In genomic region chr1:193113258-193113991, GRCh38 we compare ENCODE assay signal across 1 cellular context.
TF ChIP-seq lines count a peak whose summit lies in the region.

No MANE protein-coding gene starts in this region.

TF ChIP-seq in K562, 482 proteins besides CTCF, POLR2A, EP300 and RAD21 (continued from another document and continues in another):
- TF ChIP-seq, protein P1, sequence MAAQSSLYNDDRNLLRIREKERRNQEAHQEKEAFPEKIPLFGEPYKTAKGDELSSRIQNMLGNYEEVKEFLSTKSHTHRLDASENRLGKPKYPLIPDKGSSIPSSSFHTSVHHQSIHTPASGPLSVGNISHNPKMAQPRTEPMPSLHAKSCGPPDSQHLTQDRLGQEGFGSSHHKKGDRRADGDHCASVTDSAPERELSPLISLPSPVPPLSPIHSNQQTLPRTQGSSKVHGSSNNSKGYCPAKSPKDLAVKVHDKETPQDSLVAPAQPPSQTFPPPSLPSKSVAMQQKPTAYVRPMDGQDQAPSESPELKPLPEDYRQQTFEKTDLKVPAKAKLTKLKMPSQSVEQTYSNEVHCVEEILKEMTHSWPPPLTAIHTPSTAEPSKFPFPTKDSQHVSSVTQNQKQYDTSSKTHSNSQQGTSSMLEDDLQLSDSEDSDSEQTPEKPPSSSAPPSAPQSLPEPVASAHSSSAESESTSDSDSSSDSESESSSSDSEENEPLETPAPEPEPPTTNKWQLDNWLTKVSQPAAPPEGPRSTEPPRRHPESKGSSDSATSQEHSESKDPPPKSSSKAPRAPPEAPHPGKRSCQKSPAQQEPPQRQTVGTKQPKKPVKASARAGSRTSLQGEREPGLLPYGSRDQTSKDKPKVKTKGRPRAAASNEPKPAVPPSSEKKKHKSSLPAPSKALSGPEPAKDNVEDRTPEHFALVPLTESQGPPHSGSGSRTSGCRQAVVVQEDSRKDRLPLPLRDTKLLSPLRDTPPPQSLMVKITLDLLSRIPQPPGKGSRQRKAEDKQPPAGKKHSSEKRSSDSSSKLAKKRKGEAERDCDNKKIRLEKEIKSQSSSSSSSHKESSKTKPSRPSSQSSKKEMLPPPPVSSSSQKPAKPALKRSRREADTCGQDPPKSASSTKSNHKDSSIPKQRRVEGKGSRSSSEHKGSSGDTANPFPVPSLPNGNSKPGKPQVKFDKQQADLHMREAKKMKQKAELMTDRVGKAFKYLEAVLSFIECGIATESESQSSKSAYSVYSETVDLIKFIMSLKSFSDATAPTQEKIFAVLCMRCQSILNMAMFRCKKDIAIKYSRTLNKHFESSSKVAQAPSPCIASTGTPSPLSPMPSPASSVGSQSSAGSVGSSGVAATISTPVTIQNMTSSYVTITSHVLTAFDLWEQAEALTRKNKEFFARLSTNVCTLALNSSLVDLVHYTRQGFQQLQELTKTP (IDR thresholded peaks at IDR 0.05; ENCODE audit: low read depth in 1 of 2, partially characterized antibody in 2 of 2): peak in 1 of 2 experiments; percentile 56
- peak; percentile 60; the same call in 1 of the 2 replicates for TF ChIP-seq MYC (IDR thresholded peaks at IDR 0.05; ENCODE audit: low read depth, low read length)
- no peak for TF ChIP-seq MYC (CRISPR knock-in tag; IDR thresholded peaks at IDR 0.05; ENCODE audit: borderline replicate concordance, low read depth)
- TF ChIP-seq ZNF584 (CRISPR knock-in tag; IDR thresholded peaks at IDR 0.05; ENCODE audit: low read depth): no peak
- peak; percentile 36; the same call in 1 of the 2 replicates for TF ChIP-seq CHCHD3 (CRISPR knock-in tag; IDR thresholded peaks at IDR 0.05)
- no peak for TF ChIP-seq HINFP (tag; conservative IDR thresholded peaks at IDR 0.05; ENCODE audit: low read depth)
- TF ChIP-seq ETV1 (tag; conservative IDR thresholded peaks at IDR 0.05; ENCODE audit: low read depth): 0 out of 2 replicates have a peak, but pooled peaks have one; percentile 24
- no peak for TF ChIP-seq ZNF407 (IDR thresholded peaks at IDR 0.05; ENCODE audit: low read depth)
- no peak for TF ChIP-seq RBM14 (IDR thresholded peaks at IDR 0.05; ENCODE audit: borderline replicate concordance, insufficient read depth, low read depth, low read length)
- no peak for TF ChIP-seq E2F1 (CRISPR knock-in tag; IDR thresholded peaks at IDR 0.05)
- no peak for TF ChIP-seq FOXA3 (CRISPR knock-in tag; conservative IDR thresholded peaks at IDR 0.05 in 1 of 2, IDR thresholded peaks at IDR 0.05 in 1 of 2)
- TF ChIP-seq HOXB6 (CRISPR knock-in tag; IDR thresholded peaks at IDR 0.05; ENCODE audit: borderline replicate concordance): no peak
- TF ChIP-seq, protein P2, sequence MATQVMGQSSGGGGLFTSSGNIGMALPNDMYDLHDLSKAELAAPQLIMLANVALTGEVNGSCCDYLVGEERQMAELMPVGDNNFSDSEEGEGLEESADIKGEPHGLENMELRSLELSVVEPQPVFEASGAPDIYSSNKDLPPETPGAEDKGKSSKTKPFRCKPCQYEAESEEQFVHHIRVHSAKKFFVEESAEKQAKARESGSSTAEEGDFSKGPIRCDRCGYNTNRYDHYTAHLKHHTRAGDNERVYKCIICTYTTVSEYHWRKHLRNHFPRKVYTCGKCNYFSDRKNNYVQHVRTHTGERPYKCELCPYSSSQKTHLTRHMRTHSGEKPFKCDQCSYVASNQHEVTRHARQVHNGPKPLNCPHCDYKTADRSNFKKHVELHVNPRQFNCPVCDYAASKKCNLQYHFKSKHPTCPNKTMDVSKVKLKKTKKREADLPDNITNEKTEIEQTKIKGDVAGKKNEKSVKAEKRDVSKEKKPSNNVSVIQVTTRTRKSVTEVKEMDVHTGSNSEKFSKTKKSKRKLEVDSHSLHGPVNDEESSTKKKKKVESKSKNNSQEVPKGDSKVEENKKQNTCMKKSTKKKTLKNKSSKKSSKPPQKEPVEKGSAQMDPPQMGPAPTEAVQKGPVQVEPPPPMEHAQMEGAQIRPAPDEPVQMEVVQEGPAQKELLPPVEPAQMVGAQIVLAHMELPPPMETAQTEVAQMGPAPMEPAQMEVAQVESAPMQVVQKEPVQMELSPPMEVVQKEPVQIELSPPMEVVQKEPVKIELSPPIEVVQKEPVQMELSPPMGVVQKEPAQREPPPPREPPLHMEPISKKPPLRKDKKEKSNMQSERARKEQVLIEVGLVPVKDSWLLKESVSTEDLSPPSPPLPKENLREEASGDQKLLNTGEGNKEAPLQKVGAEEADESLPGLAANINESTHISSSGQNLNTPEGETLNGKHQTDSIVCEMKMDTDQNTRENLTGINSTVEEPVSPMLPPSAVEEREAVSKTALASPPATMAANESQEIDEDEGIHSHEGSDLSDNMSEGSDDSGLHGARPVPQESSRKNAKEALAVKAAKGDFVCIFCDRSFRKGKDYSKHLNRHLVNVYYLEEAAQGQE (CRISPR knock-in tag; IDR thresholded peaks at IDR 0.05; ENCODE audit: low read depth): no peak
- TF ChIP-seq HDGF (IDR thresholded peaks at IDR 0.05): no peak
- TF ChIP-seq NFRKB (IDR thresholded peaks at IDR 0.05; ENCODE audit: low read depth): peak; percentile 51; the same call in 1 of the 2 replicates
- TF ChIP-seq PHF8 (IDR thresholded peaks at IDR 0.05; ENCODE audit: borderline replicate concordance, low read length): no peak
- peak; percentile 78; the same call in 1 of the 2 replicates for TF ChIP-seq NBN (IDR thresholded peaks at IDR 0.05; ENCODE audit: low read depth)
- 0 out of 2 replicates have a peak, but pooled peaks have one; percentile 17 for TF ChIP-seq DIDO1 (tag; IDR thresholded peaks at IDR 0.05; ENCODE audit: low read depth)
- no peak for TF ChIP-seq FUS (optimal IDR thresholded peaks at IDR 0.05; ENCODE audit: low read depth, low read length)
- no peak; the same call in 1 of the 2 replicates for TF ChIP-seq ZC3H11A (IDR thresholded peaks at IDR 0.05; ENCODE audit: low read depth, low read length)
- TF ChIP-seq, protein P3, sequence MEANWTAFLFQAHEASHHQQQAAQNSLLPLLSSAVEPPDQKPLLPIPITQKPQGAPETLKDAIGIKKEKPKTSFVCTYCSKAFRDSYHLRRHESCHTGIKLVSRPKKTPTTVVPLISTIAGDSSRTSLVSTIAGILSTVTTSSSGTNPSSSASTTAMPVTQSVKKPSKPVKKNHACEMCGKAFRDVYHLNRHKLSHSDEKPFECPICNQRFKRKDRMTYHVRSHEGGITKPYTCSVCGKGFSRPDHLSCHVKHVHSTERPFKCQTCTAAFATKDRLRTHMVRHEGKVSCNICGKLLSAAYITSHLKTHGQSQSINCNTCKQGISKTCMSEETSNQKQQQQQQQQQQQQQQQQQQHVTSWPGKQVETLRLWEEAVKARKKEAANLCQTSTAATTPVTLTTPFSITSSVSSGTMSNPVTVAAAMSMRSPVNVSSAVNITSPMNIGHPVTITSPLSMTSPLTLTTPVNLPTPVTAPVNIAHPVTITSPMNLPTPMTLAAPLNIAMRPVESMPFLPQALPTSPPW (CRISPR knock-in tag; IDR thresholded peaks at IDR 0.05): peak; percentile 50
- 0 out of 2 replicates have a peak, but pooled peaks have one; percentile 16 for TF ChIP-seq SMAD4 (CRISPR knock-in tag; conservative IDR thresholded peaks at IDR 0.05)
- no peak for TF ChIP-seq PRDM10 (IDR thresholded peaks at IDR 0.05; ENCODE audit: partially characterized antibody)
- no peak; the same call in 1 of the 2 replicates for TF ChIP-seq TFAP4 (CRISPR knock-in tag; IDR thresholded peaks at IDR 0.05; ENCODE audit: borderline replicate concordance)
- no peak for TF ChIP-seq CAMTA2 (CRISPR knock-in tag; conservative IDR thresholded peaks at IDR 0.05)
